ENCODE assay signal across 9 cellular contexts in the genomic region with DNA sequence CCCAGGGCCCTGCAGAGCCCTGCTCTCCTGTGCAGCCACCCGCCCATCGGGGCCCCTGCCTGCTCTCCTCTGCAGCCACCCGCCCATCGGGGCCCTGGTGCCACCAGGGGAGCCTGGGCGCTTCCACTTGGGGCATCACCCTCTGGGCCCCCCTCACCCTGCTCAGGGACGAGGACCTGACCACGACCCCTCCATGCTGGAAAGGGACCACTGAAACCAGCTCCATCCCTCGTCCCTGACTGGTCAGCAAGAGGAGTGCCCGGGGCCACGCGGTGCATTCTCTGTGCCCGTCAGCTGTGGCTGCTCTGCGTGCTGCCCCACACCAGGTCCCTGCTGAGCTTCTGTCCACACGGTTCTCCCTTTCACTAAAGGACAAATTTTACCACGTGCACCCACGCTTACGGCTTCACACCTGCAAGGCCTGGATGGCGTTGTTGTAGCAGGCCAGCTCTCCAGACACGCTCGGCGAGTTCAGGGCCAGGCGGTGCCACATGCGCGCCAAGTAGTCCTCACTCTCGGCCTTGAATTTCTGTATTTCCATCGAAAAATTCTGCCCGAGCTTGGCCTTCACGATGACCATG. TPM values are rescaled to one million over a fixed set of nuclear protein-coding genes. Genes with fewer than 3 reads are reported as not detected.
"Had no signal": no experiment of that assay in that cellular context is flagged by ENCODE, and none has a peak within 500 bp of the region (broad histone marks: within the 10 kb centered on the region; RNA-seq: fewer than 3 reads in every experiment).

No MANE protein-coding gene starts in this region.

- ATAC-seq: left lobe of liver, psoas muscle, SK-N-SH treated with all-trans-retinoic acid at 6 μM for 48 hours had no signal

- DNase-seq: activated B cell treated with CpG ODN at 0.5 μM for 24 hours; activated CD4-positive, alpha-beta T cell treated with anti-CD3 and anti-CD28 coated beads, Interleukin-2, amount 50 U/mL, for 1 hour; activated naive CD8-positive, alpha-beta T cell treated with anti-CD3 and anti-CD28 coated beads for 36 hours; stimulated activated CD4-positive, alpha-beta T cell treated with anti-CD3 and anti-CD28 coated beads, Interleukin-4, amount 100 ng/mL, for 4 hours; stomach had no signal

RNA-seq across cellular contexts. Expression of a gene that starts 57.6 kb away (rescaled TPM):
- total RNA-seq: skeletal muscle tissue had no signal
